In the genomic region with DNA sequence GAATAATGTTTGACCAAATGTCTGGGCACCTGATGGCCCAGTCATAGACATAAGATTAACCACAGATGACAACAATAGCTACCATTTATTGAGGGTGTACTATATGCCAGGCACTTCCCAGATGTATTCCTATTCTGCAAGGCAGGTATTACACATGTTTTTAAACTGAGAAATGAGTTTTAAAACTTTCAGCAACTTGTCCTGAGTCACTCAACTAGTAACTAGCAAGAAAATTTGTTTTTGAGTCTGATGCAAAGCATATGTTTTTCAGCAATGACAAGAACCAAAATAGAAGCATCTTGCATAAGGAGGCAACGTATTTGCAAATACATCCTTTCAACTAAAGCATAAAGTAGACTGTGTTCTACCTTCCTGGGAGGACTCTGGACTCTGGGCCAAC, we compare ENCODE assay signal across 2 cellular contexts.
TF ChIP-seq lines count a peak whose summit lies in the region.

No MANE protein-coding gene starts in this region.

TF ChIP-seq in HepG2, 621 proteins besides CTCF, POLR2A, EP300 and RAD21:
- TF ChIP-seq HNF4A (CRISPR knock-in tag; IDR thresholded peaks at IDR 0.05) (0 out of 2 replicates have a peak, but pooled peaks have one; percentile 14), ZNF792 (CRISPR knock-in tag; IDR thresholded peaks at IDR 0.05) (0 out of 2 replicates have a peak, but pooled peaks have one; percentile 23), ARNT2 (CRISPR knock-in tag; IDR thresholded peaks at IDR 0.05; ENCODE audit: low read depth) (no peak)
- TF ChIP-seq, protein P1, sequence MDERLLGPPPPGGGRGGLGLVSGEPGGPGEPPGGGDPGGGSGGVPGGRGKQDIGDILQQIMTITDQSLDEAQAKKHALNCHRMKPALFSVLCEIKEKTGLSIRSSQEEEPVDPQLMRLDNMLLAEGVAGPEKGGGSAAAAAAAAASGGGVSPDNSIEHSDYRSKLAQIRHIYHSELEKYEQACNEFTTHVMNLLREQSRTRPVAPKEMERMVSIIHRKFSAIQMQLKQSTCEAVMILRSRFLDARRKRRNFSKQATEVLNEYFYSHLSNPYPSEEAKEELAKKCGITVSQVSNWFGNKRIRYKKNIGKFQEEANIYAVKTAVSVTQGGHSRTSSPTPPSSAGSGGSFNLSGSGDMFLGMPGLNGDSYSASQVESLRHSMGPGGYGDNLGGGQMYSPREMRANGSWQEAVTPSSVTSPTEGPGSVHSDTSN (CRISPR knock-in tag; IDR thresholded peaks at IDR 0.05): no peak

TF ChIP-seq in GM12891, 5 proteins besides CTCF, POLR2A, EP300 and RAD21:
- TF ChIP-seq TAF1 (IDR thresholded peaks at IDR 0.05; ENCODE audit: low read depth, low read length) (no peak), SPI1 (IDR thresholded peaks at IDR 0.05; ENCODE audit: low read depth, low read length) (no peak)
